ENCODE assay signal across 21 cellular contexts in the genomic region with DNA sequence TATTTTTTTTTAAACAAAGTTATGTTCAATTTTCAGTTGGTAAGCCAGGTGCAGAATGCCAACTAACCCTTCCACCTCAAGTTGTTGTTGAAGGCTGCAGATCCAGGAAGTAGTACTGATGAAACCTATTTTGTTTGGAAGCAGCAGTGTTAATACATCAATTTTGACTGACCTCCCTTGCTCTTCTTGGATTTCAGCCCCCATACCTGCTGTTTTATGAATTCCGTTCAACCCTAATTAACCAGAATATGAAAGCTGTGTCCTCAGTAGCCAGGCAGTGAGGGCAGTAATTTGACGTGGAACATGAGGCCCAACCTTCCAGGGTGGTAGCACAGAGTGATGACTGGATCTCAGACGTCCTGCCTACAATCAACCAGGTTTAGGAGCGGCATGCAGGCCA.
A peak's percentile ranks its signal among the peaks of the same experiment; 100 is the strongest.
DNase-seq lines count a peak whose midpoint lies in the region; ATAC-seq and TF ChIP-seq lines count a peak whose summit lies in the region.
"Had no signal": no experiment of that assay in that cellular context is flagged by ENCODE, and none has a peak within 500 bp of the region (broad histone marks: within the 10 kb centered on the region; RNA-seq: fewer than 3 reads in every experiment).

No MANE protein-coding gene starts in this region.

- H3K4me3 Mint-ChIP-seq in endodermal cell: no peak overlapping the region
- H3K4me3 Mint-ChIP-seq: IgD-negative memory B cell had no signal

- DNase-seq in NCI-H146 treated with DMSO at 0.1 percent for 48 hours (lab: John Stamatoyannopoulos, UW; ENCODE audit: unreplicated experiment): peak; percentile 5
- no peak for DNase-seq in NCI-H146 (lab: John Stamatoyannopoulos, UW)
- peak; percentile 14 for DNase-seq in NCI-H2081 treated with DMSO at 0.1 percent for 48 hours (lab: John Stamatoyannopoulos, UW)
- no peak for DNase-seq in mesenchymal stem cell
- no peak for DNase-seq in HCEC 1CT
- no peak for DNase-seq in endodermal cell
- DNase-seq: 8988T; BE2C; CD4-positive, alpha-beta memory T cell; Karpas-422; NCI-H1105 treated with DMSO at 0.1 percent for 48 hours; NCI-H187; NCI-H226; NCI-H524; NK-92 treated with Interleukin-12 subunit alpha and Interleukin-12 subunit beta, amount 100 ng/mL, for 24 hours; SW 1271 had no signal

- peaks cover 5% of the 10 kb centered on the region for H3K4me1 ChIP-seq in mesenchymal stem cell (ENCODE audit: control insufficient read depth, insufficient read depth, low read depth, low read length)
- peaks cover 4% of the 10 kb centered on the region for H3K4me1 ChIP-seq in endodermal cell (ENCODE audit: control insufficient read depth, insufficient read depth, low read length)
- H3K4me1 ChIP-seq: BE2C had no signal

- H3K4ac ChIP-seq in mesenchymal stem cell (ENCODE audit: low read depth in 1 of 2, low read length in 2 of 2): peak overlapping the region in 1 of 2 experiments; percentile 68

- H3K27ac ChIP-seq in mesenchymal stem cell (ENCODE audit: low read length, poor library complexity, severe bottlenecking) (no peak overlapping the region), endodermal cell (ENCODE audit: low read depth, low read length) (no peak overlapping the region)
- H3K27ac ChIP-seq: HL-60 had no signal

- no peak overlapping the region for H3K14ac ChIP-seq in mesenchymal stem cell (ENCODE audit: low read length in 2 of 2)

- ATAC-seq in GM21529 (IDR thresholded peaks at IDR 0.05; ENCODE audit: unreplicated experiment) (no peak), HG02884 (IDR thresholded peaks at IDR 0.05; ENCODE audit: unreplicated experiment) (no peak)
- ATAC-seq: Right ventricle myocardium inferior had no signal

- H4K8ac ChIP-seq in mesenchymal stem cell (ENCODE audit: low read length): peak overlapping the region; percentile 56

- no peak overlapping the region for H3K4me2 ChIP-seq in mesenchymal stem cell (ENCODE audit: low read length, poor library complexity, severe bottlenecking)

- peak overlapping the region; percentile 62 for H4K91ac ChIP-seq in mesenchymal stem cell (ENCODE audit: low read length)

- H3K4me1 Mint-ChIP-seq in endodermal cell: peaks cover 15% of the 10 kb centered on the region
- H3K4me1 Mint-ChIP-seq: CD4-positive, alpha-beta memory T cell had no signal

- no peaks in the 10 kb centered on the region for H3K27me3 Mint-ChIP-seq in endodermal cell (ENCODE audit: insufficient read depth)
- H3K27me3 Mint-ChIP-seq: CD4-positive, alpha-beta memory T cell; IgD-negative memory B cell had no signal

- H2BK12ac ChIP-seq in mesenchymal stem cell (ENCODE audit: low read length in 2 of 2): peak overlapping the region in 1 of 2 experiments; percentile 37

- no peaks in the 10 kb centered on the region for H3K36me3 ChIP-seq in mesenchymal stem cell (ENCODE audit: control insufficient read depth in 1 of 2, insufficient read depth in 2 of 2, low read depth in 1 of 2, low read length in 2 of 2)
- no peaks in the 10 kb centered on the region for H3K36me3 ChIP-seq in endodermal cell (ENCODE audit: control insufficient read depth, insufficient read depth, low read length)
- H3K36me3 ChIP-seq: BE2C had no signal

- H3K9ac ChIP-seq in mesenchymal stem cell (ENCODE audit: low read length) (no peak overlapping the region), endodermal cell (ENCODE audit: extremely low read depth, low read length, poor library complexity, severe bottlenecking) (no peak overlapping the region)

- H3K27ac Mint-ChIP-seq in endodermal cell: no peak overlapping the region
- H3K27ac Mint-ChIP-seq: IgD-negative memory B cell had no signal

- no peaks in the 10 kb centered on the region for H3K9me3 Mint-ChIP-seq in endodermal cell
- H3K9me3 Mint-ChIP-seq: CD4-positive, alpha-beta memory T cell; IgD-negative memory B cell had no signal

- no peaks in the 10 kb centered on the region for H3K79me1 ChIP-seq in mesenchymal stem cell (replicated peaks; ENCODE audit: low read length, poor library complexity, severe bottlenecking)

- H3K4me3 ChIP-seq in mesenchymal stem cell (ENCODE audit: insufficient read depth in 1 of 2, low read depth in 1 of 2, low read length in 2 of 2) (no peak overlapping the region), endodermal cell (ENCODE audit: low read length) (no peak overlapping the region)

- H3K36me3 Mint-ChIP-seq in endodermal cell (ENCODE audit: low read depth): no peaks in the 10 kb centered on the region
- H3K36me3 Mint-ChIP-seq: CD4-positive, alpha-beta memory T cell; IgD-negative memory B cell had no signal

- no peak overlapping the region for H2BK15ac ChIP-seq in mesenchymal stem cell (ENCODE audit: low read depth, poor library complexity, severe bottlenecking)

- WGBS in mesenchymal stem cell: 89% methylated on average over 4 of the region's 4 CpGs
- 78 to 86% methylated on average over 2 to 4 of the region's 4 CpGs for WGBS in endodermal cell (ENCODE audit: insufficient coverage in 1 of 2, insufficient read length in 1 of 2), 2 experiments

- H3K23ac ChIP-seq in mesenchymal stem cell (ENCODE audit: low read length in 2 of 2): no peak overlapping the region

- H2AK5ac ChIP-seq in mesenchymal stem cell (ENCODE audit: low read length, severe bottlenecking): no peak overlapping the region

- peak overlapping the region in 1 of 2 experiments; percentile 75 for H3K18ac ChIP-seq in mesenchymal stem cell (ENCODE audit: low read depth in 1 of 2, low read length in 2 of 2)

- H3K9me3 ChIP-seq in mesenchymal stem cell (ENCODE audit: control insufficient read depth, low read length) (no peaks in the 10 kb centered on the region), endodermal cell (ENCODE audit: control insufficient read depth, low read length) (no peaks in the 10 kb centered on the region)
- H3K9me3 ChIP-seq: BE2C had no signal

- H3K27me3 ChIP-seq in mesenchymal stem cell (ENCODE audit: control insufficient read depth in 1 of 2, insufficient read depth in 1 of 2, low read length in 2 of 2) (no peaks in the 10 kb centered on the region), endodermal cell (ENCODE audit: control insufficient read depth, insufficient read depth, low read length, poor library complexity, severe bottlenecking) (no peaks in the 10 kb centered on the region)
- H3K27me3 ChIP-seq: BE2C had no signal

- no peak overlapping the region for H2BK5ac ChIP-seq in mesenchymal stem cell (ENCODE audit: low read depth, low read length, poor library complexity, severe bottlenecking)

- no peak overlapping the region for H2AFZ ChIP-seq in mesenchymal stem cell (ENCODE audit: low read depth, low read length)

- H2BK120ac ChIP-seq in mesenchymal stem cell (ENCODE audit: low read depth, low read length): no peak overlapping the region

- TF ChIP-seq CTCF in endodermal cell (conservative IDR thresholded peaks at IDR 0.05): no peak

Comparison
In these comparisons a context has a peak if more than half of its experiments do, and no peak if none do; other contexts are left out.
1. DNase-seq: peak in NCI-H146 treated with DMSO at 0.1 percent for 48 hours (single experiment) and NCI-H2081 treated with DMSO at 0.1 percent for 48 hours (single experiment); none in NCI-H146 (single experiment), mesenchymal stem cell (single experiment), HCEC 1CT (single experiment) and endodermal cell (single experiment).